26 cellular contexts compared by ENCODE assay signal in genomic region chr17:71777048-71777638, GRCh38.
DNase-seq lines count a peak whose midpoint lies in the region; ATAC-seq, FAIRE-seq and TF ChIP-seq lines count a peak whose summit lies in the region.
"Had no signal": no experiment of that assay in that cellular context is flagged by ENCODE, and none has a peak within 500 bp of the region (broad histone marks: within the 10 kb centered on the region; RNA-seq: fewer than 3 reads in every experiment).

No MANE protein-coding gene starts in this region.

- no peak overlapping the region for H3K18ac ChIP-seq in mesenchymal stem cell (ENCODE audit: low read depth in 1 of 2, low read length in 2 of 2)

- no peak overlapping the region for H2AK5ac ChIP-seq in mesenchymal stem cell (ENCODE audit: low read length, severe bottlenecking)

- H3K9ac ChIP-seq in mesenchymal stem cell (ENCODE audit: low read length): no peak overlapping the region
- H3K9ac ChIP-seq: BLaER1 had no signal

- H3K27me3 ChIP-seq in Panc1 (ENCODE audit: control insufficient read depth, insufficient read depth, low read length) (no peaks in the 10 kb centered on the region; the same call in 1 of the 2 replicates), mesenchymal stem cell (ENCODE audit: control insufficient read depth in 1 of 2, insufficient read depth in 1 of 2, low read length in 2 of 2) (peaks cover 0 to 9% of the 10 kb centered on the region in 2 experiments)
- H3K27me3 ChIP-seq: BLaER1, SJSA1, vagina had no signal

- H2BK120ac ChIP-seq in mesenchymal stem cell (ENCODE audit: low read depth, low read length): no peak overlapping the region

- H2BK5ac ChIP-seq in mesenchymal stem cell (ENCODE audit: low read depth, low read length, poor library complexity, severe bottlenecking): no peak overlapping the region

- H3K4ac ChIP-seq in mesenchymal stem cell (ENCODE audit: low read depth in 1 of 2, low read length in 2 of 2): no peak overlapping the region

- intact Hi-C loops in Panc1 (cut with micrococcal nuclease; ENCODE audit: unreplicated experiment): no loop called here

- FAIRE-seq in GM12891 (lab: Jason Lieb, UNC): no peak
- FAIRE-seq: bronchial epithelial cell, endothelial cell of umbilical vein had no signal

- H3K14ac ChIP-seq in mesenchymal stem cell (ENCODE audit: low read length in 2 of 2): no peak overlapping the region

- no peaks in the 10 kb centered on the region for H3K79me1 ChIP-seq in mesenchymal stem cell (replicated peaks; ENCODE audit: low read length, poor library complexity, severe bottlenecking)

- in situ Hi-C loops in Panc1 (cut with HindIII; ENCODE audit: low pct_unique_long_range_greater_than_20kb, low sequenced_read_pairs): no loop called here

- DNase-seq in GM12891 (ENCODE audit: insufficient read length, low spot score) (no peak), Panc1 (ENCODE audit: low read depth, low spot score) (no peak), mesenchymal stem cell (peak; percentile 26), GM20000 (ENCODE audit: low spot score) (no peak), iPS-NIHi11 (ENCODE audit: low spot score) (no peak), C1 segment of cervical spinal cord (lab: John Stamatoyannopoulos, UW) (no peak)
- DNase-seq: activated B cell treated with CpG ODN at 0.5 μM for 24 hours; activated CD4-positive, alpha-beta T cell treated with anti-CD3 and anti-CD28 coated beads, Interleukin-2, amount 10 ng/mL, durations not matched to agents 7 days and 5 days; activated effector memory CD4-positive, alpha-beta T cell treated with Interleukin-2 at 50 U/mL for 16 hours; aorta; mesendoderm; NCI-H146; NCI-H2107; NCI-H748 treated with DMSO at 0.1 percent for 48 hours; stimulated activated CD4-positive, alpha-beta T cell treated with anti-CD3 and anti-CD28 coated beads, Interleukin-2, amount 100 ng/mL, for 48 hours; stimulated activated naive CD8-positive, alpha-beta T cell treated with anti-CD3 and anti-CD28 coated beads, Interleukin-15, amount 100 ng/mL, for 72 hours had no signal

- BruUV-seq in Panc1 (replicated peaks; lab: Mats Ljungman, UMichigan): no TSS peak

- no peak overlapping the region for H2BK15ac ChIP-seq in mesenchymal stem cell (ENCODE audit: low read depth, poor library complexity, severe bottlenecking)

- H2BK12ac ChIP-seq in mesenchymal stem cell (ENCODE audit: low read length in 2 of 2): no peak overlapping the region

- H4K91ac ChIP-seq in mesenchymal stem cell (ENCODE audit: low read length): no peak overlapping the region

- no peak overlapping the region for H2AFZ ChIP-seq in mesenchymal stem cell (ENCODE audit: low read depth, low read length)
- H2AFZ ChIP-seq: GM23338 had no signal

- ATAC-seq in HG02870 (IDR thresholded peaks at IDR 0.05; ENCODE audit: unreplicated experiment) (peak; percentile 55), Panc1 (0 out of 2 replicates have a peak, but pooled peaks have one; percentile 45), HG03460 (IDR thresholded peaks at IDR 0.05; ENCODE audit: unreplicated experiment) (no peak)
- ATAC-seq: GM23338; left lobe of liver; stimulated activated naive CD8-positive, alpha-beta T cell treated with anti-CD3 and anti-CD28 coated beads, Interleukin-15, amount 100 ng/mL, for 72 hours had no signal

- H3K27ac ChIP-seq in Panc1 (ENCODE audit: low read length): no peak overlapping the region
- no peak overlapping the region for H3K27ac ChIP-seq in mesenchymal stem cell (ENCODE audit: low read length, poor library complexity, severe bottlenecking)
- H3K27ac ChIP-seq: BLaER1, RWPE1, SJSA1, vagina had no signal

- H3K4me3 ChIP-seq in Panc1 (ENCODE audit: low read depth in 2 of 2, low read length in 2 of 2) (peak overlapping the region in 1 of 2 experiments; percentile 29; a peak in 2 of 4 replicates), mesenchymal stem cell (ENCODE audit: insufficient read depth in 1 of 2, low read depth in 1 of 2, low read length in 2 of 2) (peak overlapping the region in 1 of 2 experiments; percentile 59)
- H3K4me3 ChIP-seq: BLaER1, GM23338, SJSA1, vagina had no signal

- no peak for TF ChIP-seq CTCF in Panc1 (IDR thresholded peaks at IDR 0.05)
- no peak for TF ChIP-seq CTCF in GM20000 (IDR thresholded peaks at IDR 0.05; ENCODE audit: extremely low read depth, missing control alignments)

- H3K4me1 ChIP-seq in Panc1 (ENCODE audit: control insufficient read depth, insufficient read depth, low read length): no peaks in the 10 kb centered on the region
- H3K4me1 ChIP-seq in mesenchymal stem cell (ENCODE audit: control insufficient read depth, insufficient read depth, low read depth, low read length): no peaks in the 10 kb centered on the region
- H3K4me1 ChIP-seq: BLaER1, SJSA1, vagina had no signal

- CTCF ChIA-PET in Panc1 (lab: Charles Lee): no interaction called here

- no peaks in the 10 kb centered on the region for H3K36me3 ChIP-seq in Panc1 (ENCODE audit: control insufficient read depth, insufficient read depth, low read length)
- no peaks in the 10 kb centered on the region for H3K36me3 ChIP-seq in mesenchymal stem cell (ENCODE audit: control insufficient read depth in 1 of 2, insufficient read depth in 2 of 2, low read depth in 1 of 2, low read length in 2 of 2)
- H3K36me3 ChIP-seq: BLaER1, SJSA1, vagina had no signal

- no peak overlapping the region for H3K4me2 ChIP-seq in mesenchymal stem cell (ENCODE audit: low read length, poor library complexity, severe bottlenecking)
- H3K4me2 ChIP-seq: BLaER1, GM23338 had no signal

- no peak for TF ChIP-seq POLR2A in GM12891 (IDR thresholded peaks at IDR 0.05; ENCODE audit: low read depth, low read length)

- no peak overlapping the region for H4K8ac ChIP-seq in mesenchymal stem cell (ENCODE audit: low read length)

- POLR2A ChIA-PET in Panc1 (lab: Charles Lee): no interaction called here

- H3K9me3 ChIP-seq in Panc1 (ENCODE audit: control insufficient read depth, insufficient read depth, low read depth, low read length) (no peaks in the 10 kb centered on the region), mesenchymal stem cell (ENCODE audit: control insufficient read depth, low read length) (no peaks in the 10 kb centered on the region)
- H3K9me3 ChIP-seq: SJSA1, vagina had no signal

- 84% methylated on average over 6 of the region's 6 CpGs for WGBS in mesenchymal stem cell

- no peak overlapping the region for H3K23ac ChIP-seq in mesenchymal stem cell (ENCODE audit: low read length in 2 of 2)

TF ChIP-seq in GM12891, 5 proteins besides CTCF, POLR2A, EP300 and RAD21:
- no peak for TF ChIP-seq TAF1 (IDR thresholded peaks at IDR 0.05; ENCODE audit: low read depth, low read length)
- peak; percentile 78 for TF ChIP-seq SPI1 (IDR thresholded peaks at IDR 0.05; ENCODE audit: low read depth, low read length)
